ENCODE assay signal across 12 cellular contexts in the genomic region with DNA sequence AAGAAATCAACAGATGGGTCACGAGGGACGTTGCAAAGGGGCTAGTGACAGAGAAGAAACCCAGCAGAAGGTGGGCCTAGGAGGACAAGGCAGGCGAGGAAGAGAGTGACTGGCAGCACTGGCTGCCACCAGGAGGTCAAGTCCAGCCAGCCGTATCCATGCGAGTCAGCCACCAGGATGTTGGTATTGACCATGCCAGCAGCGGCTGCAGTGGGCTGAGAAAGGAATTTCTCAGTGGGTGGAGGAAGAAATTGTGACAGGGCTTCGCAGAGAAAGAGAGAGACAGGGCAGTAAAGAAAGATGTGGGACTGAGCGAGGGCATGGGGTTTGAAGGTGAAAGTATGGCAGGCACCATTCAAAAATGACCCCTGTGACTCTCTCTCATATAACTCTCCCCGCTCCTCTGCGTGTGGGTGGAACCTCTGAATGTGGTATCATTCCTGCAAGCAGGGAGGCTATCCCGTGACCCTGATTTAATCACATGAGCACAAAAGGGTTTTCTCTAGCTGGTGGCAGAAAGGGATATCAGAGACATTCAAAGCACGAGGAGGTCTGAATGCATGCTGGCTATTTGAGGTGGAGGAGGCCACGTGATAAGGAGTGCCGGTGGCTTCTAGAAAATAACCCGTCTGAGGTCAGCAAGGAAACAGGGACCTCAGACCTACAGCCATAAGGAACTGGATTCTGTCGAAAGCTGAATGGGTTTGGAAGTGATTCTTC. TPM values are rescaled to one million over a fixed set of nuclear protein-coding genes. Genes with fewer than 3 reads are reported as not detected.
DNase-seq lines count a peak whose midpoint lies in the region; ATAC-seq and TF ChIP-seq lines count a peak whose summit lies in the region.
"Had no signal": no experiment of that assay in that cellular context is flagged by ENCODE, and none has a peak within 500 bp of the region (broad histone marks: within the 10 kb centered on the region; RNA-seq: fewer than 3 reads in every experiment).

No MANE protein-coding gene starts in this region.

- POLR2A ChIA-PET in CD8-positive, alpha-beta T cell (lab: Charles Lee), result interaction anchor here (1.1 kb wide), 1 partner anchor 15 kb away, joined by 3 read pairs; no protein-coding TSS in a partner anchor

- H3K27ac ChIP-seq in CD8-positive, alpha-beta T cell (ENCODE audit: low read depth, low read length), result no peak overlapping the region
- H3K27ac ChIP-seq in parathyroid adenoma (peak overlapping the region; percentile 90), endodermal cell (ENCODE audit: low read depth, low read length) (no peak overlapping the region)
- H3K27ac ChIP-seq: prostate gland, SJSA1 had no signal

- no peaks in the 10 kb centered on the region for H3K79me2 ChIP-seq in parathyroid adenoma

- ATAC-seq in CD8-positive, alpha-beta T cell, result no peak
- no peak for ATAC-seq in GM18858 (IDR thresholded peaks at IDR 0.05; ENCODE audit: unreplicated experiment)
- ATAC-seq in GM18498 (IDR thresholded peaks at IDR 0.05; ENCODE audit: unreplicated experiment), result no peak

- peaks cover 72% of the 10 kb centered on the region for H3K36me3 ChIP-seq in CD8-positive, alpha-beta T cell (ENCODE audit: insufficient read depth, low read length)
- H3K36me3 ChIP-seq in parathyroid adenoma (ENCODE audit: control insufficient read depth, insufficient read depth, low read length), result no peaks in the 10 kb centered on the region
- H3K36me3 ChIP-seq in endodermal cell (ENCODE audit: control insufficient read depth, insufficient read depth, low read length), result no peaks in the 10 kb centered on the region
- H3K36me3 ChIP-seq: prostate gland had no signal

- peaks cover 6% of the 10 kb centered on the region for H3K4me1 Mint-ChIP-seq in CD8-positive, alpha-beta T cell (ENCODE audit: low read depth)
- H3K4me1 Mint-ChIP-seq in endodermal cell, result peaks cover 4% of the 10 kb centered on the region

- no peaks in the 10 kb centered on the region for H3K9me3 Mint-ChIP-seq in CD8-positive, alpha-beta T cell
- H3K9me3 Mint-ChIP-seq in endodermal cell, result no peaks in the 10 kb centered on the region

- intact Hi-C loops in CD8-positive, alpha-beta T cell (cut with DNase I, micrococcal nuclease), result no loop called here

- peak overlapping the region; percentile 67 for H2AFZ ChIP-seq in parathyroid adenoma

- no peak for TF ChIP-seq CTCF in CD8-positive, alpha-beta T cell (IDR thresholded peaks at IDR 0.05)
- TF ChIP-seq CTCF in parathyroid adenoma (IDR thresholded peaks at IDR 0.05), result peak; percentile 14
- TF ChIP-seq CTCF in endodermal cell (conservative IDR thresholded peaks at IDR 0.05), result no peak

- peaks cover 93% of the 10 kb centered on the region for H3K36me3 Mint-ChIP-seq in CD8-positive, alpha-beta T cell
- peaks cover 6% of the 10 kb centered on the region for H3K36me3 Mint-ChIP-seq in endodermal cell (ENCODE audit: low read depth)

- no peak overlapping the region for H3K4me3 ChIP-seq in CD8-positive, alpha-beta T cell (ENCODE audit: low read depth, low read length)
- H3K4me3 ChIP-seq in parathyroid adenoma (ENCODE audit: low read depth, low read length) (no peak overlapping the region), endodermal cell (ENCODE audit: low read length) (no peak overlapping the region)
- H3K4me3 ChIP-seq: prostate gland, SJSA1 had no signal

- H3K9ac ChIP-seq in parathyroid adenoma (no peak overlapping the region), endodermal cell (ENCODE audit: extremely low read depth, low read length, poor library complexity, severe bottlenecking) (no peak overlapping the region)

- no peaks in the 10 kb centered on the region for H3K4me1 ChIP-seq in CD8-positive, alpha-beta T cell (ENCODE audit: insufficient read depth, low read length)
- peaks cover 32% of the 10 kb centered on the region for H3K4me1 ChIP-seq in parathyroid adenoma
- peaks cover 6% of the 10 kb centered on the region for H3K4me1 ChIP-seq in endodermal cell (ENCODE audit: control insufficient read depth, insufficient read depth, low read length)
- H3K4me1 ChIP-seq: prostate gland had no signal

- H3K4me2 ChIP-seq in parathyroid adenoma (ENCODE audit: low read length), result peak overlapping the region; percentile 47

- peak in 1 of 7 experiments; percentile 36 for DNase-seq in CD8-positive, alpha-beta T cell
- DNase-seq in SK-MEL-5 (ENCODE audit: low read depth, low spot score) (peak; percentile 92), foreskin melanocyte (peak; percentile 94), CD1c-positive myeloid dendritic cell (ENCODE audit: extremely low spot score) (no peak), endodermal cell (no peak)
- DNase-seq: NCI-H1436 treated with DMSO at 0.1 percent for 48 hours, NCI-H69 had no signal

- H3K27me3 Mint-ChIP-seq in CD8-positive, alpha-beta T cell (ENCODE audit: low read depth), result no peaks in the 10 kb centered on the region
- H3K27me3 Mint-ChIP-seq in endodermal cell (ENCODE audit: insufficient read depth), result no peaks in the 10 kb centered on the region

- H3K4me3 Mint-ChIP-seq in CD8-positive, alpha-beta T cell, result no peak overlapping the region
- H3K4me3 Mint-ChIP-seq in endodermal cell, result no peak overlapping the region

- H3K27me3 ChIP-seq in CD8-positive, alpha-beta T cell (ENCODE audit: insufficient read depth, low read length), result no peaks in the 10 kb centered on the region
- H3K27me3 ChIP-seq in parathyroid adenoma (ENCODE audit: control insufficient read depth, insufficient read depth, low read length) (no peaks in the 10 kb centered on the region), endodermal cell (ENCODE audit: control insufficient read depth, insufficient read depth, low read length, poor library complexity, severe bottlenecking) (no peaks in the 10 kb centered on the region)
- H3K27me3 ChIP-seq: SJSA1 had no signal

- peak overlapping the region; percentile 60 for H3K27ac Mint-ChIP-seq in CD8-positive, alpha-beta T cell
- no peak overlapping the region for H3K27ac Mint-ChIP-seq in endodermal cell

- in situ Hi-C loops in SK-MEL-5 (cut with HindIII; ENCODE audit: low pct_unique_long_range_greater_than_20kb, low sequenced_read_pairs), result no loop called here

- H3K9me3 ChIP-seq in CD8-positive, alpha-beta T cell (ENCODE audit: low read length), result no peaks in the 10 kb centered on the region
- H3K9me3 ChIP-seq in parathyroid adenoma (ENCODE audit: control insufficient read depth, low read length), result no peaks in the 10 kb centered on the region
- H3K9me3 ChIP-seq in endodermal cell (ENCODE audit: control insufficient read depth, low read length), result no peaks in the 10 kb centered on the region
- H3K9me3 ChIP-seq: prostate gland, SJSA1 had no signal

- CTCF ChIA-PET in CD8-positive, alpha-beta T cell (lab: Charles Lee), result interaction anchor here (0.6 to 1.8 kb wide), 3 partner anchors 11 to 15 kb away, joined by 4 to 5 read pairs (median 4); no protein-coding TSS in a partner anchor

- WGBS in endodermal cell (ENCODE audit: insufficient coverage in 1 of 2, insufficient read length in 1 of 2), 2 experiments, result 90 to 91% methylated on average over 10 to 16 of the region's 16 CpGs

RNA-seq across cellular contexts. Expression of a gene that starts 45.4 kb away (rescaled TPM):
- 10 to 100 TPM; 28.8 to 32.6 TPM for total RNA-seq in CD8-positive, alpha-beta T cell
- total RNA-seq in SK-MEL-5 (2014; rRNA removed; shearing (Covaris generic)), result 50.6 and 55.4 TPM in 2 replicates
- polyA plus RNA-seq in SK-MEL-5 (2015; cell fraction: cytosol; rRNA removed), result 27.1 and 38.0 TPM in 2 replicates
- 31.4 and 49.2 TPM in 2 replicates for polyA plus RNA-seq in SK-MEL-5 (2015; cell fraction: nucleus; rRNA removed)
- 10 to 100 TPM; 42.2 to 49.4 TPM for total RNA-seq in endodermal cell
- polyA plus RNA-seq in endodermal cell (2013, experiment 1 of 2), result 55.1 TPM
- 51.1 TPM for polyA plus RNA-seq in endodermal cell (2013, experiment 2 of 2)

Comparison
In these comparisons a context has a peak if more than half of its experiments do, and no peak if none do; other contexts are left out.
1. DNase-seq: peak in SK-MEL-5 (single experiment) and foreskin melanocyte (single experiment); none in CD1c-positive myeloid dendritic cell (single experiment) and endodermal cell (single experiment).